14 cellular contexts compared by ENCODE assay signal in genomic region chr2:43199492-43200481, GRCh38. TPM values are rescaled to one million over a fixed set of nuclear protein-coding genes. Genes with fewer than 3 reads are reported as not detected.
DNase-seq lines count a peak whose midpoint lies in the region; ATAC-seq, FAIRE-seq and TF ChIP-seq lines count a peak whose summit lies in the region.
"Had no signal": no experiment of that assay in that cellular context is flagged by ENCODE, and none has a peak within 500 bp of the region (broad histone marks: within the 10 kb centered on the region; RNA-seq: fewer than 3 reads in every experiment).

No MANE protein-coding gene starts in this region.

- WGBS in pancreas, 2 donors = 79 to 81% methylated on average over 16 of the region's 16 CpGs
- 80 to 85% (median 83%) methylated on average over 16 of the region's 16 CpGs for WGBS in psoas muscle, 3 donors

- no peaks in the 10 kb centered on the region for H3K27me3 ChIP-seq in foreskin keratinocyte
- no peaks in the 10 kb centered on the region for H3K27me3 ChIP-seq in pancreas
- no peaks in the 10 kb centered on the region for H3K27me3 ChIP-seq in A673 (replicated peaks; ENCODE audit: insufficient read depth, low read depth, low read length, poor library complexity)
- H3K27me3 ChIP-seq in psoas muscle (ENCODE audit: insufficient read depth in 3 of 3, low read length in 2 of 3) = no peaks in the 10 kb centered on the region
- H3K27me3 ChIP-seq in brain microvascular endothelial cell (replicated peaks) = no peaks in the 10 kb centered on the region
- H3K27me3 ChIP-seq: heart left ventricle, tibial artery had no signal

- ATAC-seq in foreskin keratinocyte = peak; percentile 96
- peak; percentile 55 to 87 (median 80) for ATAC-seq in pancreas
- no peak for ATAC-seq in HG03139 (IDR thresholded peaks at IDR 0.05; ENCODE audit: unreplicated experiment)
- ATAC-seq in psoas muscle = no peak
- ATAC-seq: sciatic nerve had no signal

- DNase-seq in DMS53 treated with DMSO at 0.1 percent for 48 hours (lab: John Stamatoyannopoulos, UW; ENCODE audit: unreplicated experiment) = peak; percentile 36
- DNase-seq in M059J (ENCODE audit: low read depth) = peak; percentile 54
- DNase-seq in foreskin keratinocyte = peak; percentile 71 to 82
- peak in 5 of 6 donors; percentile 37 to 59 (median 53) for DNase-seq in pancreas
- no peak for DNase-seq in A673 (ENCODE audit: low spot score)
- no peak for DNase-seq in psoas muscle
- no peak for DNase-seq in brain microvascular endothelial cell
- DNase-seq: activated CD8-positive, alpha-beta memory T cell treated with anti-CD3 and anti-CD28 coated beads for 24 hours; effector CD4-positive, alpha-beta T cell; heart left ventricle; NCI-H1092 treated with DMSO at 0.1 percent for 48 hours; tibial artery had no signal

- TF ChIP-seq CTCF in foreskin keratinocyte (conservative IDR thresholded peaks at IDR 0.05) (peak; percentile 31), pancreas (IDR thresholded peaks at IDR 0.05) (no peak), A673 (conservative IDR thresholded peaks at IDR 0.05; ENCODE audit: low read depth, low read length) (no peak), psoas muscle (IDR thresholded peaks at IDR 0.05) (no peak), brain microvascular endothelial cell (IDR thresholded peaks at IDR 0.05; ENCODE audit: low read depth, low read length, missing control alignments) (no peak)

- no TSS peak for BruUV-seq in A673 (replicated peaks; lab: Mats Ljungman, UMichigan)

- intact Hi-C loops in pancreas (cut with DNase I) = no loop called here
- intact Hi-C loops in A673 (cut with micrococcal nuclease; ENCODE audit: unreplicated experiment) = no loop called here
- intact Hi-C loops in psoas muscle (cut with DNase I) = no loop called here

- H3K4me1 ChIP-seq in foreskin keratinocyte (peaks cover 5% of the 10 kb centered on the region), pancreas (peaks cover 6 to 7% (median 6%) of the 10 kb centered on the region in 3 donors), A673 (ENCODE audit: insufficient read depth, low read length, poor library complexity, severe bottlenecking) (no peaks in the 10 kb centered on the region), psoas muscle (no peaks in the 10 kb centered on the region)
- H3K4me1 ChIP-seq: tibial artery had no signal

- POLR2A ChIA-PET in A673 (lab: Charles Lee; ENCODE audit: low non-redundant PET) = no interaction called here

- FAIRE-seq in pancreas (lab: Jason Lieb, UNC) = no peak

- in situ Hi-C loops in brain microvascular endothelial cell (cut with HindIII; ENCODE audit: low pct_ligation_motif_present, low sequenced_read_pairs) = no loop called here

- no peak overlapping the region for H3K4me3 ChIP-seq in pancreas
- H3K4me3 ChIP-seq in A673 (ENCODE audit: low read depth, low read length, poor library complexity, severe bottlenecking) = no peak overlapping the region
- H3K4me3 ChIP-seq in psoas muscle = no peak overlapping the region
- no peak overlapping the region for H3K4me3 ChIP-seq in brain microvascular endothelial cell (ENCODE audit: low read depth, low read length)
- H3K4me3 ChIP-seq: heart left ventricle, tibial artery had no signal

- CTCF ChIA-PET in A673 (lab: Charles Lee) = no interaction called here

- H3K9me3 ChIP-seq in pancreas = no peaks in the 10 kb centered on the region
- no peaks in the 10 kb centered on the region for H3K9me3 ChIP-seq in A673 (ENCODE audit: low read depth, low read length, poor library complexity, severe bottlenecking)
- H3K9me3 ChIP-seq in psoas muscle = no peaks in the 10 kb centered on the region
- H3K9me3 ChIP-seq: heart left ventricle, tibial artery had no signal

- no peaks in the 10 kb centered on the region for H3K36me3 ChIP-seq in pancreas
- H3K36me3 ChIP-seq in A673 (ENCODE audit: insufficient read depth, low read length, poor library complexity, severe bottlenecking) = no peaks in the 10 kb centered on the region
- no peaks in the 10 kb centered on the region for H3K36me3 ChIP-seq in psoas muscle (ENCODE audit: insufficient read depth in 1 of 2, low read depth in 1 of 2)
- no peaks in the 10 kb centered on the region for H3K36me3 ChIP-seq in brain microvascular endothelial cell (replicated peaks)
- H3K36me3 ChIP-seq: heart left ventricle, tibial artery had no signal

- H3K27ac ChIP-seq in foreskin keratinocyte (peak overlapping the region; percentile 31), pancreas (peak overlapping the region in 3 of 4 donors; percentile 22 to 81 (median 78)), A673 (ENCODE audit: low read depth, low read length, poor library complexity, severe bottlenecking) (no peak overlapping the region), psoas muscle (no peak overlapping the region), brain microvascular endothelial cell (no peak overlapping the region)
- H3K27ac ChIP-seq: heart left ventricle, tibial artery had no signal

RNA-seq across cellular contexts. Expression of gene ZFP36L2, which starts 26.6 kb away (rescaled TPM):
- total RNA-seq in M059J (2014; rRNA removed; shearing (Covaris generic)) = 2.5 and 5.7 TPM in 2 replicates
- 124 and 137 TPM in 2 replicates for total RNA-seq in foreskin keratinocyte
- 127 and 136 TPM in 2 replicates for polyA plus RNA-seq in foreskin keratinocyte
- 100 to 1,000 TPM in 1 of 6 donors, 10 to 100 TPM in 5; 36.8 to 117 (median 64.8) TPM for total RNA-seq in pancreas
- 10 to 100 TPM; 44.4 to 52.6 TPM for polyA plus RNA-seq in pancreas
- total RNA-seq in A673 (2021) = 20.4 and 23.4 TPM in 2 replicates
- 100 to 1,000 TPM in 1 of 4 donors, 10 to 100 TPM in 3; 48.9 to 103 (median 71.4) TPM for total RNA-seq in psoas muscle
- 10 to 100 TPM; 26.3 to 36.7 (median 34.5) TPM for polyA plus RNA-seq in psoas muscle

Comparison
In these comparisons a context has a peak if more than half of its experiments do, and no peak if none do; other contexts are left out.
1. DNase-seq: peak in DMS53 treated with DMSO at 0.1 percent for 48 hours (single experiment), M059J (single experiment), foreskin keratinocyte (2 of 2) and pancreas (5 of 6); none in A673 (single experiment), psoas muscle (0 of 2) and brain microvascular endothelial cell (single experiment).
2. ATAC-seq: peak in foreskin keratinocyte (single experiment) and pancreas (4 of 4); none in HG03139 (single experiment) and psoas muscle (0 of 4).
3. H3K27ac ChIP-seq: peak in foreskin keratinocyte (single experiment) and pancreas (3 of 4); none in A673 (single experiment), psoas muscle (single experiment) and brain microvascular endothelial cell (single experiment).